ENCODE assay signal across 1 cellular context in the genomic region with DNA sequence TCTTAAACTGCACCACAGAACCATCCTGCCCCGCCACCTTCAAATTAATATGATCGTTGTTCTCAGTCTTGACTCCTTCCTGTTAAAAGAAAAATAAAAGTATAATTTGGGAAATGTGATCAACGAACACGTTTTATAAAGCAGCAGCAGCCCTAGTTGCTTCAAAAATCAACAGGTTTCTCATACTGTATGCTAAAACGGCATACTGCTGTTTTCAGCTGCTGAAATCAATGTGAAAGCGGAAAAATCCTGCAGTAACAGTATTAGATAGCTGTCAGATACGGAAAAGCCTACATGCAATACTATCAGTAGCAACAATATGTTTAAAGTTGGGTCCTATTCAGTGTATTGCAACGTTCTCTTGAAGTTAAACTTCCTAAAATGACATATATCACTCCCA.
TF ChIP-seq lines count a peak whose summit lies in the region.

No MANE protein-coding gene starts in this region.

TF ChIP-seq in HCT116, 20 proteins besides CTCF, POLR2A, EP300 and RAD21 (continued from another document):
- TF ChIP-seq, protein P1, sequence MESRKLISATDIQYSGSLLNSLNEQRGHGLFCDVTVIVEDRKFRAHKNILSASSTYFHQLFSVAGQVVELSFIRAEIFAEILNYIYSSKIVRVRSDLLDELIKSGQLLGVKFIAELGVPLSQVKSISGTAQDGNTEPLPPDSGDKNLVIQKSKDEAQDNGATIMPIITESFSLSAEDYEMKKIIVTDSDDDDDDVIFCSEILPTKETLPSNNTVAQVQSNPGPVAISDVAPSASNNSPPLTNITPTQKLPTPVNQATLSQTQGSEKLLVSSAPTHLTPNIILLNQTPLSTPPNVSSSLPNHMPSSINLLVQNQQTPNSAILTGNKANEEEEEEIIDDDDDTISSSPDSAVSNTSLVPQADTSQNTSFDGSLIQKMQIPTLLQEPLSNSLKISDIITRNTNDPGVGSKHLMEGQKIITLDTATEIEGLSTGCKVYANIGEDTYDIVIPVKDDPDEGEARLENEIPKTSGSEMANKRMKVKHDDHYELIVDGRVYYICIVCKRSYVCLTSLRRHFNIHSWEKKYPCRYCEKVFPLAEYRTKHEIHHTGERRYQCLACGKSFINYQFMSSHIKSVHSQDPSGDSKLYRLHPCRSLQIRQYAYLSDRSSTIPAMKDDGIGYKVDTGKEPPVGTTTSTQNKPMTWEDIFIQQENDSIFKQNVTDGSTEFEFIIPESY (IDR thresholded peaks at IDR 0.05; ENCODE audit: extremely low read depth, insufficient replicate concordance, low read length) = no peak
- TF ChIP-seq EZH2phosphoT487 (IDR thresholded peaks at IDR 0.05; ENCODE audit: borderline replicate concordance) (no peak), ZFX (IDR thresholded peaks at IDR 0.05) (no peak), FOSL1 (IDR thresholded peaks at IDR 0.05; ENCODE audit: low read depth) (no peak), EZH2 (IDR thresholded peaks at IDR 0.05) (no peak), YY1 (IDR thresholded peaks at IDR 0.05; ENCODE audit: extremely low read depth, insufficient replicate concordance, low read depth, low read length) (no peak), SP1 (IDR thresholded peaks at IDR 0.05; ENCODE audit: low read depth) (no peak), SRF (IDR thresholded peaks at IDR 0.05; ENCODE audit: low read depth) (no peak), CBX3 (IDR thresholded peaks at IDR 0.05; ENCODE audit: low read depth) (no peak), JUND (IDR thresholded peaks at IDR 0.05) (no peak), EGR1 (IDR thresholded peaks at IDR 0.05; ENCODE audit: low read depth) (no peak), POLR2AphosphoS5 (IDR thresholded peaks at IDR 0.05; ENCODE audit: low read depth, low read length) (no peak), SIN3A (IDR thresholded peaks at IDR 0.05; ENCODE audit: low read depth) (no peak)
- TF ChIP-seq, protein P2, sequence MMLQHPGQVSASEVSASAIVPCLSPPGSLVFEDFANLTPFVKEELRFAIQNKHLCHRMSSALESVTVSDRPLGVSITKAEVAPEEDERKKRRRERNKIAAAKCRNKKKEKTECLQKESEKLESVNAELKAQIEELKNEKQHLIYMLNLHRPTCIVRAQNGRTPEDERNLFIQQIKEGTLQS (IDR thresholded peaks at IDR 0.05) = no peak
- TF ChIP-seq, protein P3, sequence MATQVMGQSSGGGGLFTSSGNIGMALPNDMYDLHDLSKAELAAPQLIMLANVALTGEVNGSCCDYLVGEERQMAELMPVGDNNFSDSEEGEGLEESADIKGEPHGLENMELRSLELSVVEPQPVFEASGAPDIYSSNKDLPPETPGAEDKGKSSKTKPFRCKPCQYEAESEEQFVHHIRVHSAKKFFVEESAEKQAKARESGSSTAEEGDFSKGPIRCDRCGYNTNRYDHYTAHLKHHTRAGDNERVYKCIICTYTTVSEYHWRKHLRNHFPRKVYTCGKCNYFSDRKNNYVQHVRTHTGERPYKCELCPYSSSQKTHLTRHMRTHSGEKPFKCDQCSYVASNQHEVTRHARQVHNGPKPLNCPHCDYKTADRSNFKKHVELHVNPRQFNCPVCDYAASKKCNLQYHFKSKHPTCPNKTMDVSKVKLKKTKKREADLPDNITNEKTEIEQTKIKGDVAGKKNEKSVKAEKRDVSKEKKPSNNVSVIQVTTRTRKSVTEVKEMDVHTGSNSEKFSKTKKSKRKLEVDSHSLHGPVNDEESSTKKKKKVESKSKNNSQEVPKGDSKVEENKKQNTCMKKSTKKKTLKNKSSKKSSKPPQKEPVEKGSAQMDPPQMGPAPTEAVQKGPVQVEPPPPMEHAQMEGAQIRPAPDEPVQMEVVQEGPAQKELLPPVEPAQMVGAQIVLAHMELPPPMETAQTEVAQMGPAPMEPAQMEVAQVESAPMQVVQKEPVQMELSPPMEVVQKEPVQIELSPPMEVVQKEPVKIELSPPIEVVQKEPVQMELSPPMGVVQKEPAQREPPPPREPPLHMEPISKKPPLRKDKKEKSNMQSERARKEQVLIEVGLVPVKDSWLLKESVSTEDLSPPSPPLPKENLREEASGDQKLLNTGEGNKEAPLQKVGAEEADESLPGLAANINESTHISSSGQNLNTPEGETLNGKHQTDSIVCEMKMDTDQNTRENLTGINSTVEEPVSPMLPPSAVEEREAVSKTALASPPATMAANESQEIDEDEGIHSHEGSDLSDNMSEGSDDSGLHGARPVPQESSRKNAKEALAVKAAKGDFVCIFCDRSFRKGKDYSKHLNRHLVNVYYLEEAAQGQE (IDR thresholded peaks at IDR 0.05; ENCODE audit: low read depth) = no peak
